In the genomic region with DNA sequence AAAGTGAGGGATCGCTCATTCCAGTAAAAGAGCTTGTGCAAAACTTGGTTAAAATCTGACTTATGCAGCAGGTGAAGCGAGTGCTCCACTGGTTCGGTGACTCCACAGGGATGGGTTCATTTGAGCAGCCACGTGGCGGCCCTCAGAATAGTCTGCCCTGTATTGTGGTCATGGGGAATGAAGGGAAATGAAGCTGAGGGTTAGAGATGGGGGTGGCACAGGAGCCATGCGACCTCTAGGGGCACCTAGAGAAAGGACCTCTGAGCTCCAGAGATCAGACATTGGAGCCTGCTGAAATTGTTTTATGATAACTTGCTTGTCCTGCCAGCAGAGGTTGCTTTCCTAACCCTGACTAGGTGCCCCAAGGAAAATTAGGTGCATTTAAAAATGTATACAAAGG, we compare ENCODE assay signal across 9 cellular contexts. TPM values are rescaled to one million over a fixed set of nuclear protein-coding genes. Genes with fewer than 3 reads are reported as not detected.
DNase-seq lines count a peak whose midpoint lies in the region; ATAC-seq, FAIRE-seq and TF ChIP-seq lines count a peak whose summit lies in the region.
"Had no signal": no experiment of that assay in that cellular context is flagged by ENCODE, and none has a peak within 500 bp of the region (broad histone marks: within the 10 kb centered on the region; RNA-seq: fewer than 3 reads in every experiment).

No MANE protein-coding gene starts in this region.

- H3K9me2 ChIP-seq in DOHH2 (replicated peaks; ENCODE audit: control insufficient read depth, low read length) = no peaks in the 10 kb centered on the region

- no peak overlapping the region for H3K4me3 ChIP-seq in DOHH2 (ENCODE audit: low read length)
- no peak overlapping the region for H3K4me3 ChIP-seq in pancreas
- H3K4me3 ChIP-seq: SJSA1 had no signal

- in situ Hi-C loops in G401 (cut with HindIII; ENCODE audit: low sequenced_read_pairs) = no loop called here

- 82 to 86% methylated on average over 6 of the region's 6 CpGs for WGBS in pancreas, 2 donors

- H3K4me1 ChIP-seq in DOHH2 (ENCODE audit: control insufficient read depth, low read length) (no peaks in the 10 kb centered on the region), pancreas (peaks cover 0 to 5% (median 3%) of the 10 kb centered on the region in 3 donors)
- H3K4me1 ChIP-seq: SJSA1 had no signal

- no peak overlapping the region for H3K4me2 ChIP-seq in DOHH2 (ENCODE audit: low read length)

- H3K9me3 ChIP-seq in DOHH2 (ENCODE audit: control insufficient read depth, insufficient read depth, low read length) = no peaks in the 10 kb centered on the region
- no peaks in the 10 kb centered on the region for H3K9me3 ChIP-seq in pancreas
- H3K9me3 ChIP-seq: SJSA1 had no signal

- H4K20me1 ChIP-seq in DOHH2 (ENCODE audit: control insufficient read depth, insufficient read depth, low read depth, low read length) = no peaks in the 10 kb centered on the region

- H3K79me2 ChIP-seq in DOHH2 (ENCODE audit: control insufficient read depth, low read length) = no peaks in the 10 kb centered on the region

- H3K27me3 ChIP-seq in DOHH2 (ENCODE audit: control insufficient read depth, low read length) = no peaks in the 10 kb centered on the region
- H3K27me3 ChIP-seq in pancreas = no peaks in the 10 kb centered on the region

- no peaks in the 10 kb centered on the region for H3F3A ChIP-seq in DOHH2 (ENCODE audit: control insufficient read depth, insufficient read depth)

- TF ChIP-seq CTCF in DOHH2 (IDR thresholded peaks at IDR 0.05; ENCODE audit: low read depth, low read length, poor library complexity, severe bottlenecking) = peak; percentile 56
- TF ChIP-seq CTCF in pancreas (IDR thresholded peaks at IDR 0.05) = no peak

- H3K27ac ChIP-seq in DOHH2 (ENCODE audit: low read depth, low read length) = no peak overlapping the region
- no peak overlapping the region for H3K27ac ChIP-seq in pancreas
- H3K27ac ChIP-seq: SJSA1 had no signal

- no peak for TF ChIP-seq POLR2A in H54 (IDR thresholded peaks at IDR 0.05; ENCODE audit: low read depth, low read length)

- H3K36me3 ChIP-seq in DOHH2 (ENCODE audit: control insufficient read depth, low read length) = no peaks in the 10 kb centered on the region
- H3K36me3 ChIP-seq in pancreas = no peaks in the 10 kb centered on the region
- H3K36me3 ChIP-seq: SJSA1 had no signal

- FAIRE-seq in H54 (lab: Jason Lieb, UNC) (no peak), pancreas (lab: Jason Lieb, UNC) (no peak)

- intact Hi-C loops in pancreas (cut with DNase I) = no loop called here

- ATAC-seq in GM21825 (IDR thresholded peaks at IDR 0.05; ENCODE audit: unreplicated experiment) (no peak), pancreas (no peak), HG03521 (IDR thresholded peaks at IDR 0.05; ENCODE audit: unreplicated experiment) (no peak)

- peak; percentile 6 for DNase-seq in H54 (ENCODE audit: insufficient read length, low spot score)
- DNase-seq in OCI-M1 (lab: John Stamatoyannopoulos, UW) = peak; percentile 48
- peak; percentile 14 for DNase-seq in glomerular visceral epithelial cell (ENCODE audit: extremely low spot score)
- DNase-seq in G401 (ENCODE audit: low spot score) = no peak
- DNase-seq in pancreas = no peak

RNA-seq across cellular contexts. Expression of a gene that starts 26.6 kb away (rescaled TPM):
- not detected in 2 replicates for total RNA-seq in G401 (2014; rRNA removed; shearing (Covaris generic))
- total RNA-seq in pancreas = not detected
- polyA plus RNA-seq in pancreas = not detected
- total RNA-seq: SJSA1 had no signal

Comparison
In these comparisons a context has a peak if more than half of its experiments do, and no peak if none do; other contexts are left out.
1. DNase-seq: peak in H54 (single experiment), OCI-M1 (single experiment) and glomerular visceral epithelial cell (single experiment); none in G401 (single experiment) and pancreas (0 of 6).